ENCODE assay signal across 9 cellular contexts in the genomic region with DNA sequence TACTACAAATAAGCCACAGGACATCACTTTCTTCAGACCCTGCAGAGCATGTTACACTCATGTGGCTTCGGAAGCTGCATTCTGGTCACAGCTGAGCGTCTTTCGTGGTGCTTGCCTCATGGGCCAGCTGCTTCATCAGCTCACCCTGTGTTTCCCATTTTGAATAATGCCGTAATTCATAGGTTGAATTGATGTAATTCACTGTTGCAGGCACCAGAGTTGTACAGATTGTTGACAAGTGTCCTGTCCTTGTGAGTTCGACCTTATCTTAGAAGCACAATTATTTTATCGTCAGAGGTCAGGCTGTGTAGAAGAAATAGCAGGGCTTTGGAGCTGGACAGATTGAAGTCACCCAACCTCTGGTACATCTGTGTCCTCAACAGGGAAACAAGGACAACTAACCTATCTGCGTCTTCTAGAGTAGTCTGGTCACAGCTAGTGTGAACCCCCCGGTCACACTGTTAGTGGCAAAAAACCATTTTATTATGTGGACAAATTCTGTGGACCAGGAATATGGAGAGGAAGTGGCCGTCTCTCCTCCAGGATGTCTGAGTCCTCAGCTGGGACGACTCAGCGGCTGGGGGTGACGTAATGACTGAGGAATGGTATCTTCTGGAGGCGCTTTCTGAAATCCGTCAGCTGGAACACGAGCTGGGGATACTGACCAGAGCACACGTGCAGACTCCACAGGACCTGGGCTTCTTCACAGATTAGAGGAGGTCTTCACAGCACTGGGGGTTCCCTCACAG. TPM values are rescaled to one million over a fixed set of nuclear protein-coding genes. Genes with fewer than 3 reads are reported as not detected.
DNase-seq lines count a peak whose midpoint lies in the region; ATAC-seq and TF ChIP-seq lines count a peak whose summit lies in the region.
"Had no signal": no experiment of that assay in that cellular context is flagged by ENCODE, and none has a peak within 500 bp of the region (broad histone marks: within the 10 kb centered on the region; RNA-seq: fewer than 3 reads in every experiment).

No MANE protein-coding gene starts in this region.

- no peaks in the 10 kb centered on the region for H3K9me3 ChIP-seq in SK-N-MC (ENCODE audit: low read depth, low read length)
- no peaks in the 10 kb centered on the region for H3K9me3 ChIP-seq in CD8-positive, alpha-beta memory T cell (ENCODE audit: low read length)

- H3K36me3 ChIP-seq in SK-N-MC (ENCODE audit: insufficient read depth, low read length), result peaks cover 4% of the 10 kb centered on the region; the same call in 1 of the 2 replicates
- H3K36me3 ChIP-seq in CD8-positive, alpha-beta memory T cell (ENCODE audit: insufficient read depth, low read length), result no peaks in the 10 kb centered on the region

- no peaks in the 10 kb centered on the region for H3K9me3 Mint-ChIP-seq in CD8-positive, alpha-beta memory T cell

- peaks cover 0 to 6% (median 0%) of the 10 kb centered on the region in 3 donors for H3K36me3 Mint-ChIP-seq in CD8-positive, alpha-beta memory T cell

- no peaks in the 10 kb centered on the region for H3K27me3 ChIP-seq in foreskin keratinocyte
- no peaks in the 10 kb centered on the region for H3K27me3 ChIP-seq in CD8-positive, alpha-beta memory T cell (ENCODE audit: insufficient read depth, low read length, poor library complexity, severe bottlenecking)

- CTCF ChIA-PET in CD8-positive, alpha-beta memory T cell (lab: Charles Lee), result no interaction called here

- H3K4me3 Mint-ChIP-seq in CD8-positive, alpha-beta memory T cell, result no peak overlapping the region

- TF ChIP-seq CTCF in foreskin keratinocyte (conservative IDR thresholded peaks at IDR 0.05), result no peak

- H3K27ac ChIP-seq in SK-N-MC (0 out of 2 replicates have a peak overlapping the region, but pooled peaks have one; percentile 21), foreskin keratinocyte (no peak overlapping the region)
- H3K27ac ChIP-seq in CD8-positive, alpha-beta memory T cell (ENCODE audit: low read depth, low read length), result no peak overlapping the region

- no peaks in the 10 kb centered on the region for H3K4me1 ChIP-seq in foreskin keratinocyte
- H3K4me1 ChIP-seq in CD8-positive, alpha-beta memory T cell (ENCODE audit: insufficient read depth, low read length), result no peaks in the 10 kb centered on the region

- H3K4me3 ChIP-seq in SK-N-MC, result no peak overlapping the region
- no peak overlapping the region for H3K4me3 ChIP-seq in CD8-positive, alpha-beta memory T cell (ENCODE audit: low read length)

- peaks cover 7 to 28% (median 15%) of the 10 kb centered on the region in 3 donors for H3K4me1 Mint-ChIP-seq in CD8-positive, alpha-beta memory T cell

- H3K27me3 Mint-ChIP-seq in CD8-positive, alpha-beta memory T cell, result no peaks in the 10 kb centered on the region

- no peak overlapping the region for H3K9ac ChIP-seq in SK-N-MC (ENCODE audit: insufficient read length)

- DNase-seq in ELF-1 (ENCODE audit: low read depth, low spot score), result peak; percentile 80
- DNase-seq in SK-N-MC (ENCODE audit: low read depth, low spot score), result no peak
- peak in 1 of 2 donors; percentile 50 for DNase-seq in foreskin keratinocyte
- peak; percentile 24 for DNase-seq in pons (ENCODE audit: low spot score)
- DNase-seq in CD8-positive, alpha-beta memory T cell, result no peak
- DNase-seq in middle frontal gyrus (ENCODE audit: extremely low spot score, low spot score), result no peak
- DNase-seq: activated CD4-positive, CD25-positive, alpha-beta regulatory T cell treated with anti-CD3 and anti-CD28 coated beads, Interleukin-2, amount 50 U/mL, for 72 hours had no signal

- peak; percentile 33 for ATAC-seq in foreskin keratinocyte
- ATAC-seq in HG02623 (IDR thresholded peaks at IDR 0.05; ENCODE audit: unreplicated experiment), result no peak
- ATAC-seq in GM18861 (IDR thresholded peaks at IDR 0.05; ENCODE audit: unreplicated experiment), result no peak

- H3K27ac Mint-ChIP-seq in CD8-positive, alpha-beta memory T cell, result peak overlapping the region in 2 of 8 donors; percentile 25 to 35

- POLR2A ChIA-PET in CD8-positive, alpha-beta memory T cell (lab: Charles Lee), result no interaction called here

RNA-seq across cellular contexts. Expression of a gene that starts 17.8 kb away (rescaled TPM):
- total RNA-seq in foreskin keratinocyte, result 13.9 and 14.8 TPM in 2 replicates
- 11.1 and 11.2 TPM in 2 replicates for polyA plus RNA-seq in foreskin keratinocyte
- 10 to 100 TPM; 22.8 to 22.9 TPM for total RNA-seq in CD8-positive, alpha-beta memory T cell
- 18.6 TPM for polyA plus RNA-seq in CD8-positive, alpha-beta memory T cell

Comparison
In these comparisons a context has a peak if more than half of its experiments do, and no peak if none do; other contexts are left out.
1. DNase-seq: peak in ELF-1 (single experiment) and pons (single experiment); none in SK-N-MC (single experiment), CD8-positive, alpha-beta memory T cell (0 of 5) and middle frontal gyrus (single experiment).